Comparison of ENCODE assay signal across 25 cellular contexts in genomic region chr17:9669551-9670008, GRCh38. TPM values are rescaled to one million over a fixed set of nuclear protein-coding genes. Genes with fewer than 3 reads are reported as not detected.
A peak's percentile ranks its signal among the peaks of the same experiment; 100 is the strongest.
DNase-seq lines count a peak whose midpoint lies in the region; ATAC-seq, FAIRE-seq and TF ChIP-seq lines count a peak whose summit lies in the region.
"Had no signal": no experiment of that assay in that cellular context is flagged by ENCODE, and none has a peak within 500 bp of the region (broad histone marks: within the 10 kb centered on the region; RNA-seq: fewer than 3 reads in every experiment).

No MANE protein-coding gene starts in this region.

- H3K9me3 Mint-ChIP-seq in GM23338 (peaks cover 6% of the 10 kb centered on the region; the same call in 2 of the 3 replicates), astrocyte (ENCODE audit: unreplicated experiment) (peaks cover 7% of the 10 kb centered on the region)
- H3K9me3 Mint-ChIP-seq: activated naive CD4-positive, alpha-beta T cell treated with anti-CD3 and anti-CD28 coated beads for 36 hours; activated T-cell treated with anti-CD3 and anti-CD28 coated beads, Interleukin-2, amount 50 U/mL, for 4 hours had no signal

- 0 out of 2 replicates have a peak overlapping the region, but pooled peaks have one; percentile 3 for H3K27ac Mint-ChIP-seq in GM23338
- H3K27ac Mint-ChIP-seq in astrocyte (ENCODE audit: unreplicated experiment) = peak overlapping the region; percentile 6
- H3K27ac Mint-ChIP-seq: activated CD4-positive, alpha-beta T cell treated with anti-CD3 and anti-CD28 coated beads for 36 hours; activated naive CD4-positive, alpha-beta T cell treated with anti-CD3 and anti-CD28 coated beads for 36 hours; CD4-positive, CD25-positive, alpha-beta regulatory T cell; naive thymus-derived CD4-positive, alpha-beta T cell had no signal

- H3K27me3 Mint-ChIP-seq in GM23338 (ENCODE audit: insufficient read depth, low read depth, poor library complexity) (no peaks in the 10 kb centered on the region), astrocyte (ENCODE audit: low read depth, unreplicated experiment) (no peaks in the 10 kb centered on the region)

- H3K9me2 ChIP-seq in GM23338 (ENCODE audit: insufficient read depth) = no peaks in the 10 kb centered on the region

- FAIRE-seq in astrocyte (lab: Jason Lieb, UNC) (no peak), keratinocyte (lab: Jason Lieb, UNC) (peak; percentile 60)
- FAIRE-seq: HTR-8/SVneo, small intestine had no signal

- H3K9ac ChIP-seq in astrocyte (ENCODE audit: low read length) = no peak overlapping the region
- H3K9ac ChIP-seq in keratinocyte (ENCODE audit: control insufficient read depth, extremely low read depth, insufficient read depth, low read length) = no peak overlapping the region

- H3K27me3 ChIP-seq in GM23338 (ENCODE audit: insufficient read depth) (no peaks in the 10 kb centered on the region), astrocyte (ENCODE audit: insufficient read depth, low read length) (no peaks in the 10 kb centered on the region), keratinocyte (ENCODE audit: control insufficient read depth, extremely low read depth, insufficient read depth, low read length) (no peaks in the 10 kb centered on the region), stomach (peaks cover 0 to 26% (median 0%) of the 10 kb centered on the region in 3 donors), gastrocnemius medialis (peaks cover 0 to 4% (median 3%) of the 10 kb centered on the region in 3 donors)
- H3K27me3 ChIP-seq: cardiac muscle cell, suprapubic skin, vagina had no signal

- peaks cover 2% of the 10 kb centered on the region for H3K9me1 ChIP-seq in keratinocyte (ENCODE audit: control insufficient read depth, extremely low read depth, insufficient read depth, low read length)

- H3K36me3 ChIP-seq in GM23338 (ENCODE audit: insufficient read depth) (no peaks in the 10 kb centered on the region; the same call in 1 of the 2 replicates), astrocyte (ENCODE audit: insufficient read depth, low read length) (no peaks in the 10 kb centered on the region), keratinocyte (ENCODE audit: control insufficient read depth in 2 of 2, extremely low read depth in 1 of 2, insufficient read depth in 2 of 2, low read length in 2 of 2) (peaks cover 0 to 3% of the 10 kb centered on the region in 2 experiments), stomach (no peaks in the 10 kb centered on the region), gastrocnemius medialis (no peaks in the 10 kb centered on the region)
- H3K36me3 ChIP-seq: cardiac muscle cell, suprapubic skin, vagina had no signal

- peaks cover 29% of the 10 kb centered on the region for H3K4me1 Mint-ChIP-seq in GM23338
- H3K4me1 Mint-ChIP-seq in astrocyte (ENCODE audit: low read depth, unreplicated experiment) = peaks cover 37% of the 10 kb centered on the region

- ATAC-seq in GM23338 (no peak), HG03095 (IDR thresholded peaks at IDR 0.05; ENCODE audit: unreplicated experiment) (no peak), gastrocnemius medialis (no peak)
- ATAC-seq: activated CD4-positive, alpha-beta T cell treated with anti-CD3 and anti-CD28 coated beads for 36 hours; activated T-cell treated with anti-CD3 and anti-CD28 coated beads, Interleukin-2, amount 50 U/mL, for 4 hours; naive thymus-derived CD4-positive, alpha-beta T cell had no signal

- H3K4me3 Mint-ChIP-seq in GM23338 = no peak overlapping the region
- no peak overlapping the region for H3K4me3 Mint-ChIP-seq in astrocyte (ENCODE audit: unreplicated experiment)
- H3K4me3 Mint-ChIP-seq: activated CD4-positive, alpha-beta T cell treated with anti-CD3 and anti-CD28 coated beads for 36 hours; activated naive CD4-positive, alpha-beta T cell treated with anti-CD3 and anti-CD28 coated beads for 36 hours; activated T-cell treated with anti-CD3 and anti-CD28 coated beads, Interleukin-2, amount 50 U/mL, for 4 hours; CD4-positive, CD25-positive, alpha-beta regulatory T cell; naive thymus-derived CD4-positive, alpha-beta T cell had no signal

- no peak for TF ChIP-seq POLR2A in stomach (IDR thresholded peaks at IDR 0.05)
- TF ChIP-seq POLR2A in gastrocnemius medialis (IDR thresholded peaks at IDR 0.05) = no peak

- intact Hi-C loops in stomach (cut with DNase I; ENCODE audit: low total_unique reads) (no loop called here), gastrocnemius medialis (cut with DNase I; ENCODE audit: low total_unique reads) (no loop called here)

- dilution Hi-C loops in keratinocyte (cut with MboI; ENCODE audit: extremely low pct_ligation_motif_present, low sequenced_read_pairs) = no loop called here

- H2AFZ ChIP-seq in GM23338 (no peak overlapping the region), astrocyte (ENCODE audit: low read depth, low read length) (no peak overlapping the region), keratinocyte (ENCODE audit: control insufficient read depth, low read length) (peak overlapping the region; percentile 1)

- H3K79me2 ChIP-seq in GM23338 (replicated peaks; ENCODE audit: insufficient read depth) (no peaks in the 10 kb centered on the region), astrocyte (ENCODE audit: insufficient read depth, low read length) (no peaks in the 10 kb centered on the region), keratinocyte (ENCODE audit: control insufficient read depth, insufficient read depth, low read length) (no peaks in the 10 kb centered on the region)

- H4K20me1 ChIP-seq in GM23338 (replicated peaks; ENCODE audit: insufficient read depth) (no peaks in the 10 kb centered on the region; the same call in 1 of the 2 replicates), astrocyte (ENCODE audit: insufficient read depth, low read length) (no peaks in the 10 kb centered on the region), keratinocyte (ENCODE audit: control insufficient read depth, extremely low read depth, insufficient read depth, low read length) (no peaks in the 10 kb centered on the region)

- no peaks in the 10 kb centered on the region for H3F3A ChIP-seq in GM23338 (replicated peaks; ENCODE audit: low read depth)

- H3K36me3 Mint-ChIP-seq in GM23338 (ENCODE audit: low read depth) (peaks cover 20% of the 10 kb centered on the region), astrocyte (ENCODE audit: low read depth, unreplicated experiment) (peaks cover 30% of the 10 kb centered on the region)
- H3K36me3 Mint-ChIP-seq: CD4-positive, CD25-positive, alpha-beta regulatory T cell; naive thymus-derived CD4-positive, alpha-beta T cell had no signal

- in situ Hi-C loops in gastrocnemius medialis (cut with MboI; ENCODE audit: low sequenced_read_pairs in 4 of 4) = no loop called here

- TF ChIP-seq EP300 in stomach (IDR thresholded peaks at IDR 0.05) = no peak

- 39 to 66% (median 56%) methylated on average over 6 of the region's 6 CpGs for WGBS in stomach, 5 donors

- H3K4me1 ChIP-seq in GM23338 (ENCODE audit: insufficient read depth) (0 out of 2 replicates have a peak, but pooled peaks cover 6% of the 10 kb centered on the region), astrocyte (ENCODE audit: insufficient read depth, low read length) (peaks cover 3% of the 10 kb centered on the region), keratinocyte (ENCODE audit: control insufficient read depth, extremely low read depth, insufficient read depth, low read length) (peaks cover 29% of the 10 kb centered on the region), stomach (peaks cover 0 to 6% (median 0%) of the 10 kb centered on the region in 4 donors), gastrocnemius medialis (no peaks in the 10 kb centered on the region)
- H3K4me1 ChIP-seq: vagina had no signal

- H3K27ac ChIP-seq in GM23338 (ENCODE audit: low read depth) = no peak overlapping the region
- H3K27ac ChIP-seq in astrocyte (ENCODE audit: low read depth, low read length) = no peak overlapping the region
- H3K27ac ChIP-seq in keratinocyte (ENCODE audit: control insufficient read depth, insufficient read depth, low read length) = peak overlapping the region; percentile 5
- peak overlapping the region in 1 of 5 donors; percentile 13 for H3K27ac ChIP-seq in stomach
- H3K27ac ChIP-seq in gastrocnemius medialis = no peak overlapping the region
- H3K27ac ChIP-seq: cardiac muscle cell, coronary artery, suprapubic skin, vagina had no signal

- DNase-seq in GM23338 (ENCODE audit: low spot score) (no peak), astrocyte (ENCODE audit: low read depth) (no peak), keratinocyte (ENCODE audit: low read depth, low spot score) (no peak), stomach (peak; percentile 29), inferior parietal cortex (ENCODE audit: extremely low spot score) (no peak), gastrocnemius medialis (no peak)
- DNase-seq in activated effector memory CD4-positive, alpha-beta T cell treated with Interleukin-2 at 50 U/mL for 16 hours = no peak
- DNase-seq: activated CD4-positive, alpha-beta T cell treated with anti-CD3 and anti-CD28 coated beads for 36 hours; activated naive CD4-positive, alpha-beta T cell treated with anti-CD3 and anti-CD28 coated beads for 36 hours; activated T-cell treated with anti-CD3 and anti-CD28 coated beads, Interleukin-2, amount 50 U/mL, for 4 hours; CD4-positive, CD25-positive, alpha-beta regulatory T cell; KBM-7; MV-4-11; naive thymus-derived CD4-positive, alpha-beta T cell; NCI-H526; nucleus accumbens; small intestine; stimulated activated CD4-positive, alpha-beta T cell treated with anti-CD3 and anti-CD28 coated beads, Interleukin-2, amount 100 ng/mL, for 24 hours had no signal

- H3K4me2 ChIP-seq in GM23338 (no peak overlapping the region), astrocyte (ENCODE audit: low read length) (no peak overlapping the region), keratinocyte (ENCODE audit: control insufficient read depth, extremely low read depth, insufficient read depth, low read depth, low read length) (peak overlapping the region; percentile 53)

- TF ChIP-seq CTCF in GM23338 (conservative IDR thresholded peaks at IDR 0.05; ENCODE audit: low read depth in 2 of 2) (no peak), astrocyte (IDR thresholded peaks at IDR 0.05; ENCODE audit: insufficient read depth, low read depth, low read length) (no peak), keratinocyte (optimal IDR thresholded peaks at IDR 0.05 in 1 of 3, IDR thresholded peaks at IDR 0.05 in 1 of 3, conservative IDR thresholded peaks at IDR 0.05 in 1 of 3; ENCODE audit: extremely low read depth in 1 of 3, insufficient read depth in 2 of 3, low read length in 3 of 3) (no peak), stomach (IDR thresholded peaks at IDR 0.05) (no peak), gastrocnemius medialis (IDR thresholded peaks at IDR 0.05 in 4 of 5, conservative IDR thresholded peaks at IDR 0.05 in 1 of 5) (no peak)

- H3K4me3 ChIP-seq in GM23338 (no peak overlapping the region), astrocyte (ENCODE audit: insufficient read depth, low read depth, low read length) (no peak overlapping the region), keratinocyte (ENCODE audit: control insufficient read depth in 2 of 3, extremely low read depth in 1 of 3, insufficient read depth in 2 of 3, low read depth in 1 of 3, low read length in 3 of 3) (no peak overlapping the region), stomach (no peak overlapping the region), gastrocnemius medialis (no peak overlapping the region)
- H3K4me3 ChIP-seq: cardiac muscle cell, coronary artery, suprapubic skin, vagina had no signal

- H3K9me3 ChIP-seq in astrocyte (ENCODE audit: insufficient read depth, low read depth, low read length) (no peaks in the 10 kb centered on the region), keratinocyte (ENCODE audit: control insufficient read depth, low read depth, low read length) (no peaks in the 10 kb centered on the region), stomach (no peaks in the 10 kb centered on the region), gastrocnemius medialis (no peaks in the 10 kb centered on the region)
- H3K9me3 ChIP-seq: suprapubic skin, vagina had no signal

RNA-seq across cellular contexts. Expression of gene USP43, which starts 24.3 kb away (rescaled TPM):
- 7.2 and 12.5 TPM in 2 replicates for total RNA-seq in GM23338 (2014; rRNA removed; shearing (Covaris generic))
- polyA plus RNA-seq in GM23338 (2016; fragmentation: Nextera tagmentation; extraction: Ambion mirVana) = 5.5 and 5.7 TPM in 2 replicates
- total RNA-seq in astrocyte = 5.3 and 7.0 TPM in 2 replicates
- 2.2 to 4.9 TPM (median 2.5 TPM) in 3 replicates for polyA plus RNA-seq in keratinocyte
- 2.0 TPM for polyA plus RNA-seq in keratinocyte (2011; ENCODE audit: low read depth)
- polyA plus RNA-seq in keratinocyte (2011; cell fraction: cytosol; rRNA removed) = 1.9 and 2.6 TPM in 2 replicates
- 6.2 and 7.5 TPM in 2 replicates for polyA plus RNA-seq in keratinocyte (2011; cell fraction: nucleus; rRNA removed)
- 2.4 and 5.3 TPM in 2 replicates for polyA plus RNA-seq in keratinocyte (2012; ENCODE audit: low replicate concordance)
- polyA minus RNA-seq in keratinocyte = 6.7 to 13.4 TPM (median 7.5 TPM) in 3 replicates
- 4.8 TPM for polyA minus RNA-seq in keratinocyte (2011; cell fraction: cytosol; rRNA and poly(A)+ RNA removed)
- polyA minus RNA-seq in keratinocyte (2011; cell fraction: nucleus; rRNA and poly(A)+ RNA removed) = 7.1 and 9.2 TPM in 2 replicates
- total RNA-seq in stomach = 10 to 100 TPM in 3 of 5 donors, 1 to 10 TPM in 2; 1.3 to 55.4 (median 10.3) TPM
- polyA plus RNA-seq in stomach = 1 to 10 TPM; 1.5 to 3.8 (median 1.5) TPM
- under 1 TPM in 1 of 4 donors, not detected in 3; 0.07 TPM for total RNA-seq in gastrocnemius medialis
- total RNA-seq: CD4-positive, CD25-positive, alpha-beta regulatory T cell had no signal
- polyA plus RNA-seq: AG04450; CD4-positive, CD25-positive, alpha-beta regulatory T cell; naive thymus-derived CD4-positive, alpha-beta T cell had no signal
